ENCODE assay signal across 25 cellular contexts in the genomic region with DNA sequence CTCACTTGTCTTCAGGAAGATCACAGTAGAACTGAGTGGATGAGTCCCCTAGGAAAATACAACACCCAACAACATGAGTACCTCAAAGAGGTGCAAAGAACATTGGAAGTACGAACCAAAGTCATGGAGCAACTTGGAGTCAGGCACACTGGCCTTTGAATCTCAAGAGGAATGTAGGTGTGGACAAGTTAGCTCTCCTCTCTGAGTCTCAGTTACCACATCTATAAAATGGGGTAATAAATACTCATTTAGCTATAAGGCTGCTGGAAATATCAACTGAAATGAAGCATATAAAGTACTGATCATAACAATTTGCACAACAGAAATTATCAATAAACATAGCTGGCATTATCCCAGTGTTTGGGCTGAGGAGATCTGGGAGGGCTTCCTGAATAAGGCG.
"Had no signal": no experiment of that assay in that cellular context is flagged by ENCODE, and none has a peak within 500 bp of the region (broad histone marks: within the 10 kb centered on the region; RNA-seq: fewer than 3 reads in every experiment).

No MANE protein-coding gene starts in this region.

- H3K9me3 ChIP-seq: SJCRH30, SK-N-SH had no signal

- H3K9ac ChIP-seq: SK-N-SH had no signal

- H3K36me3 ChIP-seq: brain microvascular endothelial cell, cardiac muscle cell, SJCRH30 had no signal

- DNase-seq: activated CD4-positive, alpha-beta T cell treated with anti-CD3 and anti-CD28 coated beads for 48 hours; activated CD4-positive, alpha-beta T cell treated with anti-CD3 and anti-CD28 coated beads, Interleukin-2, amount 50 U/mL, for 4 hours; activated CD4-positive, CD25-positive, alpha-beta regulatory T cell treated with anti-CD3 and anti-CD28 coated beads, Interleukin-2, amount 50 U/mL, for 72 hours; activated CD8-positive, alpha-beta memory T cell treated with anti-CD3 and anti-CD28 coated beads, Interleukin-2, amount 10 ng/mL, durations not matched to agents 7 days and 5 days; activated CD8-positive, alpha-beta T cell treated with anti-CD3 and anti-CD28 coated beads, Interleukin-2, amount 10 ng/mL, durations not matched to agents 7 days and 5 days; activated effector memory CD4-positive, alpha-beta T cell treated with Interleukin-2 at 50 U/mL for 16 hours; activated naive CD4-positive, alpha-beta T cell treated with Interleukin-2 at 50 U/mL for 16 hours; activated T-cell treated with anti-CD3 and anti-CD28 coated beads, Interleukin-2, amount 50 U/mL, for 24 hours; amygdala; brain microvascular endothelial cell; Kasumi-1; KBM-7; NCI-H1105 treated with DMSO at 0.1 percent for 48 hours; NCI-H1436 treated with DMSO at 0.1 percent for 48 hours; NCI-H187; NCI-H2081; NCI-H510A treated with DMSO at 0.1 percent for 48 hours; NCI-H69; PC-3; Right ventricle myocardium superior; SJCRH30; SK-N-SH; SW 1271 had no signal

- H3K27ac ChIP-seq: brain microvascular endothelial cell, cardiac muscle cell, SJCRH30 had no signal

- H3K27me3 ChIP-seq: brain microvascular endothelial cell, cardiac muscle cell, SJCRH30 had no signal

- H3K4me2 ChIP-seq: SK-N-SH had no signal

- ATAC-seq: activated CD8-positive, alpha-beta memory T cell treated with anti-CD3 and anti-CD28 coated beads, Interleukin-2, amount 10 ng/mL, durations not matched to agents 7 days and 5 days; activated CD8-positive, alpha-beta T cell treated with anti-CD3 and anti-CD28 coated beads, Interleukin-2, amount 10 ng/mL, durations not matched to agents 7 days and 5 days; WTC11 had no signal

- H3K4me3 ChIP-seq: cardiac muscle cell, SJCRH30 had no signal

- H3K9me2 ChIP-seq: SK-N-SH had no signal
